8 cellular contexts compared by ENCODE assay signal in the genomic region with DNA sequence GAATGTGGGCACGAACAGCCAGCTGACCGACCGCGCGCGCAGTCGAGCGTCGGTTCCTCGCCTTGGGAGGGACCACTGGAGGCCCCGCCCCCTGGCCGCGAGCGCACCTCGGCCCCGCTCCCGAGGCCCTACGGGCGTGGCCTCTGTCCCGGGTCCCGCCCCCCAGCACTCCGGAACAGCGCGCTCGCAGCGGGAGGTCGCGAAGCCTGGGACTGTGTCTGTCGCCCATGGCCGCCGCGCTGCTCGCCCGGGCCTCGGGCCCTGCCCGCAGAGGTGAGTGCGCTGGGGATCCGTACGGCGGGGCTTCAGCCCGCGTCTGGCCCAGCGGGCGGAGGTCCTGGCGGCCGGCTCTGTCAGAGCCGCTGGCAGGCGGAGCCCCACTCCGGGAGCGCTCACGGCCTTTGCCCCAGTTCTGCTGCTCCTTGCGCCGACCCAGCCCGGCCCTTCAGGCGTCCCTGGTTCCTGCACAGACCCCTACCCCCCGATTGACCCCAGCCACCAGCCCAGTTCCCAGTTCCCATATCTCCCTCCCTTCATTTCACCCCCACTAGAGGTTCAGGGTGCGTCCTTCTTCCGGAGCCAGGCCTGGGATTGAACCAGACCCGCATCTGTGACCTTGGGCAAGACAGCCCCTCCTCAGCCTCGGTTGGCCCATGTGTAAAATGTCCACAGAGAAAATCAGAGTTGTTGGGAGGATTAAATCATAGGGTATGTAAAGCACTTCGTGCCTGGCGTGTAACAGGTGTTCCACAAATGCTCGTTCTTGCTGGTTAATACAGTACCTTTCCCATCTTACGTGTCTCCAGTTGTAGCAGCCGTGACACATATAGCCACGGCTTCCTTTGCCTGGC. TPM values are rescaled to one million over a fixed set of nuclear protein-coding genes. Genes with fewer than 3 reads are reported as not detected.
DNase-seq lines count a peak whose midpoint lies in the region; ATAC-seq and TF ChIP-seq lines count a peak whose summit lies in the region.

A gene with protein sequence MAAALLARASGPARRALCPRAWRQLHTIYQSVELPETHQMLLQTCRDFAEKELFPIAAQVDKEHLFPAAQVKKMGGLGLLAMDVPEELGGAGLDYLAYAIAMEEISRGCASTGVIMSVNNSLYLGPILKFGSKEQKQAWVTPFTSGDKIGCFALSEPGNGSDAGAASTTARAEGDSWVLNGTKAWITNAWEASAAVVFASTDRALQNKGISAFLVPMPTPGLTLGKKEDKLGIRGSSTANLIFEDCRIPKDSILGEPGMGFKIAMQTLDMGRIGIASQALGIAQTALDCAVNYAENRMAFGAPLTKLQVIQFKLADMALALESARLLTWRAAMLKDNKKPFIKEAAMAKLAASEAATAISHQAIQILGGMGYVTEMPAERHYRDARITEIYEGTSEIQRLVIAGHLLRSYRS (plus strand): TSS at position 168 of the 851 bp plus-strand sequence. CDS start 60 bp downstream, at position 228.

- H3K27ac Mint-ChIP-seq in activated T-helper 1 cell treated with anti-CD3 and anti-CD28 coated beads, Interleukin-12 subunit alpha, Interleukin-12 subunit beta, Interleukin-2, Interleukin-4 antibody, amounts not matched to agents 30 ng/mL and 10 ng/mL and 1 ng/mL, durations not matched to agents 14 hours and 24 hours and 36 hours, result peak within 1 kb of the TSS; percentile 87
- peak within 1 kb of the TSS; percentile 51 to 88 for H3K27ac Mint-ChIP-seq in natural killer cell

- H3K4me3 ChIP-seq in DOHH2 (ENCODE audit: low read length), result peak within 1 kb of the TSS; percentile 69

- intact Hi-C loops in activated T-helper 1 cell treated with anti-CD3 and anti-CD28 coated beads, Interleukin-12 subunit alpha, Interleukin-12 subunit beta, Interleukin-2, Interleukin-4 antibody, amounts not matched to agents 30 ng/mL and 10 ng/mL and 1 ng/mL, durations not matched to agents 14 hours and 24 hours and 36 hours (cut with micrococcal nuclease), result loop anchor here (1.0 kb wide), 6 partner anchors 12 to 177 kb away; a partner anchor contains a TSS
- intact Hi-C loops in natural killer cell (cut with micrococcal nuclease), result loop anchor here (1.0 to 5.0 kb wide), 2 partner anchors 40 to 144 kb away; a partner anchor contains a TSS

- H3K4me3 Mint-ChIP-seq in activated T-helper 1 cell treated with anti-CD3 and anti-CD28 coated beads, Interleukin-12 subunit alpha, Interleukin-12 subunit beta, Interleukin-2, Interleukin-4 antibody, amounts not matched to agents 30 ng/mL and 10 ng/mL and 1 ng/mL, durations not matched to agents 14 hours and 24 hours and 36 hours, result peak within 1 kb of the TSS; percentile 94
- peak within 1 kb of the TSS; percentile 91 for H3K4me3 Mint-ChIP-seq in natural killer cell

- ATAC-seq in GM21723 (IDR thresholded peaks at IDR 0.05; ENCODE audit: unreplicated experiment) (peak; percentile 96), natural killer cell (peak; percentile 99 to 100 (median 100))

- H4K20me1 ChIP-seq in DOHH2 (ENCODE audit: control insufficient read depth, insufficient read depth, low read depth, low read length), result peaks cover 12% of the 10 kb centered on the region

- H3K4me1 Mint-ChIP-seq in activated T-helper 1 cell treated with anti-CD3 and anti-CD28 coated beads, Interleukin-12 subunit alpha, Interleukin-12 subunit beta, Interleukin-2, Interleukin-4 antibody, amounts not matched to agents 30 ng/mL and 10 ng/mL and 1 ng/mL, durations not matched to agents 14 hours and 24 hours and 36 hours (ENCODE audit: low read depth), result peaks cover 22% of the 10 kb centered on the region
- H3K4me1 Mint-ChIP-seq in natural killer cell, result peaks cover 16 to 28% of the 10 kb centered on the region in 2 donors

- TF ChIP-seq CTCF in DOHH2 (IDR thresholded peaks at IDR 0.05; ENCODE audit: low read depth, low read length, poor library complexity, severe bottlenecking), result no peak
- TF ChIP-seq CTCF in natural killer cell (IDR thresholded peaks at IDR 0.05), result no peak

- H3K79me2 ChIP-seq in DOHH2 (ENCODE audit: control insufficient read depth, low read length), result no peaks in the 10 kb centered on the region

- no peaks in the 10 kb centered on the region for H3F3A ChIP-seq in DOHH2 (ENCODE audit: control insufficient read depth, insufficient read depth)

- no peaks in the 10 kb centered on the region for H3K27me3 ChIP-seq in DOHH2 (ENCODE audit: control insufficient read depth, low read length)

- DNase-seq in KG1 (lab: John Stamatoyannopoulos, UW), result peak; percentile 22
- DNase-seq in RKO (ENCODE audit: low spot score), result peak; percentile 88
- DNase-seq in activated T-helper 1 cell treated with anti-CD3 and anti-CD28 coated beads, Interleukin-12 subunit alpha, Interleukin-12 subunit beta, Interleukin-2, Interleukin-4 antibody, amounts not matched to agents 30 ng/mL and 10 ng/mL and 1 ng/mL, durations not matched to agents 14 hours and 24 hours and 36 hours (ENCODE audit: low spot score), result peak; percentile 89
- DNase-seq in fibroblast of peridontal ligament (ENCODE audit: extremely low read depth), result peak; percentile 72
- peak; percentile 91 for DNase-seq in natural killer cell
- DNase-seq in stimulated activated naive CD4-positive, alpha-beta T cell (lab: John Stamatoyannopoulos, UW), result peak; percentile 68 to 87 (median 82)

- peaks cover 32% of the 10 kb centered on the region for H3K36me3 Mint-ChIP-seq in activated T-helper 1 cell treated with anti-CD3 and anti-CD28 coated beads, Interleukin-12 subunit alpha, Interleukin-12 subunit beta, Interleukin-2, Interleukin-4 antibody, amounts not matched to agents 30 ng/mL and 10 ng/mL and 1 ng/mL, durations not matched to agents 14 hours and 24 hours and 36 hours (ENCODE audit: low read depth)
- H3K36me3 Mint-ChIP-seq in natural killer cell, result no peaks in the 10 kb centered on the region

- peaks cover 37% of the 10 kb centered on the region for H3K4me1 ChIP-seq in DOHH2 (ENCODE audit: control insufficient read depth, low read length)

- no peaks in the 10 kb centered on the region for H3K9me2 ChIP-seq in DOHH2 (replicated peaks; ENCODE audit: control insufficient read depth, low read length)

- no peaks in the 10 kb centered on the region for H3K27me3 Mint-ChIP-seq in activated T-helper 1 cell treated with anti-CD3 and anti-CD28 coated beads, Interleukin-12 subunit alpha, Interleukin-12 subunit beta, Interleukin-2, Interleukin-4 antibody, amounts not matched to agents 30 ng/mL and 10 ng/mL and 1 ng/mL, durations not matched to agents 14 hours and 24 hours and 36 hours (ENCODE audit: insufficient read depth)
- no peaks in the 10 kb centered on the region for H3K27me3 Mint-ChIP-seq in natural killer cell (ENCODE audit: low read depth in 2 of 2)

- peak within 1 kb of the TSS; percentile 81 for H3K4me2 ChIP-seq in DOHH2 (ENCODE audit: low read length)

- H3K36me3 ChIP-seq in DOHH2 (ENCODE audit: control insufficient read depth, low read length), result peaks cover 40% of the 10 kb centered on the region

- H3K9me3 ChIP-seq in DOHH2 (ENCODE audit: control insufficient read depth, insufficient read depth, low read length), result no peaks in the 10 kb centered on the region

- H3K27ac ChIP-seq in DOHH2 (ENCODE audit: low read depth, low read length), result no peak within 1 kb of the TSS

- no peaks in the 10 kb centered on the region for H3K9me3 Mint-ChIP-seq in activated T-helper 1 cell treated with anti-CD3 and anti-CD28 coated beads, Interleukin-12 subunit alpha, Interleukin-12 subunit beta, Interleukin-2, Interleukin-4 antibody, amounts not matched to agents 30 ng/mL and 10 ng/mL and 1 ng/mL, durations not matched to agents 14 hours and 24 hours and 36 hours
- H3K9me3 Mint-ChIP-seq in natural killer cell, result no peaks in the 10 kb centered on the region

RNA-seq across cellular contexts. Expression of the gene that starts here (rescaled TPM):
- total RNA-seq in activated T-helper 1 cell treated with anti-CD3 and anti-CD28 coated beads, Interleukin-12 subunit alpha, Interleukin-12 subunit beta, Interleukin-2, Interleukin-4 antibody, amounts not matched to agents 30 ng/mL and 10 ng/mL and 1 ng/mL, durations not matched to agents 14 hours and 24 hours and 36 hours, result 10.8 and 11.1 TPM in 2 replicates
- 10 to 100 TPM; 14.9 to 18.6 (median 15.5) TPM for total RNA-seq in natural killer cell

Comparison
In these comparisons a context has a peak if more than half of its experiments do, and no peak if none do; other contexts are left out.
1. DNase-seq: peak in every context shown above with its lines; median percentile 91 in natural killer cell; 89 in activated T-helper 1 cell treated with anti-CD3 and anti-CD28 coated beads, Interleukin-12 subunit alpha, Interleukin-12 subunit beta, Interleukin-2, Interleukin-4 antibody, amounts not matched to agents 30 ng/mL and 10 ng/mL and 1 ng/mL, durations not matched to agents 14 hours and 24 hours and 36 hours; 88 in RKO; 82 in stimulated activated naive CD4-positive, alpha-beta T cell; 72 in fibroblast of peridontal ligament; 22 in KG1.